Comparison of ENCODE assay signal across 20 cellular contexts in the genomic region with DNA sequence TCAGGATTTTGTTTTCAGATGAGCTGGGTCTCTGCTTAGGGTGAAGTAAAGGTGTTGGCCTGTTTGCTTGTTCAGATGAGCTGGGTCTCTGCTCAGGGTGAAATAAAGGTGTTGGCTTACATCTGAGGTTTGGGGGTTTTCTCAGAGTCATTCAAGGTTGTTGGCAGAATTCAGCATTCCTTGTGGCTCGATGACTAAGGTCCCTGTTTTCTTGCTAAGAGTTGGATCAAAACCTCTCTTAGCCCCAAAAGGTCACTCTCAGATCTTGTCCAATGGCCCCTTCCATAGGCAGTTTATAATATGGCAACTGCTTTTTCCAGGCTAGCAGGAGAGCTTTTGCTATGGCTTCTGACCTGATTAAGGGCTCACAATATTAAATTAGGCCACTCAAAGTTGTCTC.
DNase-seq lines count a peak whose midpoint lies in the region; TF ChIP-seq lines count a peak whose summit lies in the region.
"Had no signal": no experiment of that assay in that cellular context is flagged by ENCODE, and none has a peak within 500 bp of the region (broad histone marks: within the 10 kb centered on the region; RNA-seq: fewer than 3 reads in every experiment).

No MANE protein-coding gene starts in this region.

- H3K27ac ChIP-seq in mesendoderm (ENCODE audit: low read depth, low read length) (no peak overlapping the region), left ventricle myocardium inferior (replicated peaks) (no peak overlapping the region)
- H3K27ac ChIP-seq: cardiac muscle cell, epithelial cell of prostate, right lobe of liver, stomach, WERI-Rb-1 had no signal

- H3K4me1 ChIP-seq in mesendoderm (ENCODE audit: control insufficient read depth, low read depth, low read length) (no peaks in the 10 kb centered on the region), left ventricle myocardium inferior (no peaks in the 10 kb centered on the region)
- H3K4me1 ChIP-seq: right lobe of liver, stomach had no signal

- WGBS in mesendoderm (ENCODE audit: extremely low coverage, insufficient coverage, low lambda C conversion rate), result no CpG with 5 or more reads among the region's 1 CpG

- H3K56ac ChIP-seq in mesendoderm (ENCODE audit: low read length), result no peak overlapping the region

- in situ Hi-C loops in astrocyte of the spinal cord (cut with HindIII; ENCODE audit: low sequenced_read_pairs), result no loop called here

- DNase-seq in GM04504 (ENCODE audit: low read depth) (peak; percentile 1), MG63 (peak; percentile 2), astrocyte of the spinal cord (ENCODE audit: low read depth, low spot score) (peak; percentile 64), mesendoderm (peak; percentile 15), left ventricle myocardium inferior (no peak), HPDE6-E6E7 (ENCODE audit: extremely low spot score) (no peak), NCI-H1105 (lab: John Stamatoyannopoulos, UW) (no peak)
- no peak for DNase-seq in stimulated activated CD4-positive, alpha-beta T cell treated with anti-CD3 and anti-CD28 coated beads, Interleukin-1b, Interleukin-23, amount 100 ng/mL, for 48 hours
- DNase-seq: activated CD8-positive, alpha-beta T cell treated with anti-CD3 and anti-CD28 coated beads for 36 hours; activated naive CD8-positive, alpha-beta T cell treated with anti-CD3 and anti-CD28 coated beads, Interleukin-2, amount 10 ng/mL, durations not matched to agents 7 days and 5 days; activated T-cell treated with anti-CD3 and anti-CD28 coated beads, Interleukin-2, amount 50 U/mL, for 48 hours; CD8-positive, alpha-beta T cell; NCI-H1694; occipital lobe; right lobe of liver; stimulated activated CD4-positive, alpha-beta T cell treated with anti-CD3 and anti-CD28 coated beads, Interleukin-2, amount 100 ng/mL, for 24 hours; stomach; WERI-Rb-1 had no signal

- H3K36me3 ChIP-seq in MG63 (no peaks in the 10 kb centered on the region), mesendoderm (ENCODE audit: control insufficient read depth, insufficient read depth, low read length) (no peaks in the 10 kb centered on the region), left ventricle myocardium inferior (no peaks in the 10 kb centered on the region)
- H3K36me3 ChIP-seq: cardiac muscle cell, right lobe of liver, stomach, WERI-Rb-1 had no signal

- intact Hi-C loops in left ventricle myocardium inferior (cut with micrococcal nuclease), result no loop called here

- no peaks in the 10 kb centered on the region for H3K79me2 ChIP-seq in mesendoderm (ENCODE audit: control insufficient read depth, insufficient read depth, low read length)

- no peak overlapping the region for H3K23ac ChIP-seq in mesendoderm (ENCODE audit: low read length)

- no peak overlapping the region for H2BK120ac ChIP-seq in mesendoderm (ENCODE audit: low read depth, low read length)

- no peak overlapping the region for H4K8ac ChIP-seq in mesendoderm (ENCODE audit: low read depth, low read length)

- H4K5ac ChIP-seq in mesendoderm (ENCODE audit: low read length), result no peak overlapping the region

- no peak overlapping the region for H2BK5ac ChIP-seq in mesendoderm (ENCODE audit: low read length)

- H3K9ac ChIP-seq in mesendoderm (ENCODE audit: low read length), result no peak overlapping the region

- H2AK5ac ChIP-seq in mesendoderm (ENCODE audit: low read length), result no peak overlapping the region

- no peak overlapping the region for H2BK15ac ChIP-seq in mesendoderm (replicated peaks; ENCODE audit: low read depth)

- no peak overlapping the region for H3K4me3 ChIP-seq in MG63
- no peak overlapping the region for H3K4me3 ChIP-seq in astrocyte of the spinal cord (ENCODE audit: low read depth, low read length)
- no peak overlapping the region for H3K4me3 ChIP-seq in mesendoderm (ENCODE audit: low read length)
- H3K4me3 ChIP-seq in left ventricle myocardium inferior, result no peak overlapping the region
- H3K4me3 ChIP-seq: cardiac muscle cell, right lobe of liver, stomach had no signal

- H3K79me1 ChIP-seq in mesendoderm (ENCODE audit: low read length), result no peaks in the 10 kb centered on the region

- TF ChIP-seq CTCF in astrocyte of the spinal cord (IDR thresholded peaks at IDR 0.05; ENCODE audit: low read depth, low read length) (no peak), left ventricle myocardium inferior (IDR thresholded peaks at IDR 0.05; ENCODE audit: borderline replicate concordance) (no peak)

- H3K9me3 ChIP-seq in MG63 (no peaks in the 10 kb centered on the region), left ventricle myocardium inferior (replicated peaks) (no peaks in the 10 kb centered on the region)
- H3K9me3 ChIP-seq: right lobe of liver, stomach had no signal

- H3K18ac ChIP-seq in mesendoderm (ENCODE audit: low read length), result peak overlapping the region; percentile 28

- no peak overlapping the region for H3K4ac ChIP-seq in mesendoderm (ENCODE audit: low read depth, low read length)

- H3K4me2 ChIP-seq in mesendoderm (ENCODE audit: low read length), result no peak overlapping the region

- H3K27me3 ChIP-seq in MG63, result no peaks in the 10 kb centered on the region
- no peaks in the 10 kb centered on the region for H3K27me3 ChIP-seq in mesendoderm (ENCODE audit: insufficient read depth, low read length, poor library complexity)
- no peaks in the 10 kb centered on the region for H3K27me3 ChIP-seq in left ventricle myocardium inferior (ENCODE audit: low read depth)
- H3K27me3 ChIP-seq: cardiac muscle cell, right lobe of liver, stomach had no signal

Comparison
In these comparisons a context has a peak if more than half of its experiments do, and no peak if none do; other contexts are left out.
1. DNase-seq: peak in GM04504 (single experiment), MG63 (single experiment), astrocyte of the spinal cord (single experiment) and mesendoderm (single experiment); none in left ventricle myocardium inferior (single experiment), HPDE6-E6E7 (single experiment), stimulated activated CD4-positive, alpha-beta T cell treated with anti-CD3 and anti-CD28 coated beads, Interleukin-1b, Interleukin-23, amount 100 ng/mL, for 48 hours (single experiment) and NCI-H1105 (single experiment).